Comparison of ENCODE assay signal across 6 cellular contexts in genomic region chr15:20612796-20613195, GRCh38.
DNase-seq lines count a peak whose midpoint lies in the region; ATAC-seq, FAIRE-seq and TF ChIP-seq lines count a peak whose summit lies in the region.
"Not testable (repeated sequence)": the region's sequence is repeated elsewhere in the genome, so short reads cannot be mapped to it uniquely, and the experiment has no call there.

No MANE protein-coding gene starts in this region.

- intact Hi-C loops in cardiac septum (cut with DNase I); lower lobe of right lung (cut with DNase I); spleen (cut with DNase I; ENCODE audit: low total_unique reads): not testable (repeated sequence)

- FAIRE-seq in urothelium cell line (lab: Jason Lieb, UNC) = peak; percentile 20

- 79 to 87% (median 83%) methylated on average over 10 to 15 of the region's 15 CpGs for WGBS in spleen, 5 donors

- not testable (repeated sequence) for H3K27me3 Mint-ChIP-seq in chondrocyte (ENCODE audit: low read depth)

- H3K27me3 ChIP-seq in lower lobe of right lung (ENCODE audit: low read depth); spleen (replicated peaks in 1 of 7): not testable (repeated sequence)

- H3K9me3 ChIP-seq in lower lobe of right lung, spleen: not testable (repeated sequence)

- not testable (repeated sequence) for H3K4me3 ChIP-seq in lower lobe of right lung, spleen

- H3K27ac ChIP-seq in lower lobe of right lung, spleen: not testable (repeated sequence)

- H3K36me3 Mint-ChIP-seq in chondrocyte (ENCODE audit: low read depth) = not testable (repeated sequence)

- H3K4me3 Mint-ChIP-seq in chondrocyte (ENCODE audit: unreplicated experiment) = not testable (repeated sequence)

- TF ChIP-seq CTCF in chondrocyte (IDR thresholded peaks at IDR 0.05); lower lobe of right lung (IDR thresholded peaks at IDR 0.05); spleen (IDR thresholded peaks at IDR 0.05 in 8 of 11, conservative IDR thresholded peaks at IDR 0.05 in 3 of 11): not testable (repeated sequence)

- H3K9me3 Mint-ChIP-seq in chondrocyte (ENCODE audit: low read depth) = not testable (repeated sequence)

- ATAC-seq in lower lobe of right lung = peak in 1 of 2 donors; percentile 8

- H3K36me3 ChIP-seq in lower lobe of right lung, spleen: not testable (repeated sequence)

- not testable (repeated sequence) for H3K27ac Mint-ChIP-seq in chondrocyte (ENCODE audit: unreplicated experiment)

- peak; percentile 2 for DNase-seq in Daoy (ENCODE audit: low read depth)
- peak; percentile 30 for DNase-seq in chondrocyte (ENCODE audit: low spot score)
- peak; percentile 26 for DNase-seq in cardiac septum (ENCODE audit: low spot score)
- DNase-seq in lower lobe of right lung = peak; percentile 13
- DNase-seq in spleen = peak; percentile 41
- not testable (repeated sequence) for DNase-seq in urothelium cell line (ENCODE audit: low spot score)

- not testable (repeated sequence) for H3K4me1 Mint-ChIP-seq in chondrocyte (ENCODE audit: low read depth)

- TF ChIP-seq POLR2A in spleen (IDR thresholded peaks at IDR 0.05) = not testable (repeated sequence)

- not testable (repeated sequence) for H3K4me1 ChIP-seq in lower lobe of right lung, spleen
